Comparison of ENCODE assay signal across 8 cellular contexts in the genomic region with DNA sequence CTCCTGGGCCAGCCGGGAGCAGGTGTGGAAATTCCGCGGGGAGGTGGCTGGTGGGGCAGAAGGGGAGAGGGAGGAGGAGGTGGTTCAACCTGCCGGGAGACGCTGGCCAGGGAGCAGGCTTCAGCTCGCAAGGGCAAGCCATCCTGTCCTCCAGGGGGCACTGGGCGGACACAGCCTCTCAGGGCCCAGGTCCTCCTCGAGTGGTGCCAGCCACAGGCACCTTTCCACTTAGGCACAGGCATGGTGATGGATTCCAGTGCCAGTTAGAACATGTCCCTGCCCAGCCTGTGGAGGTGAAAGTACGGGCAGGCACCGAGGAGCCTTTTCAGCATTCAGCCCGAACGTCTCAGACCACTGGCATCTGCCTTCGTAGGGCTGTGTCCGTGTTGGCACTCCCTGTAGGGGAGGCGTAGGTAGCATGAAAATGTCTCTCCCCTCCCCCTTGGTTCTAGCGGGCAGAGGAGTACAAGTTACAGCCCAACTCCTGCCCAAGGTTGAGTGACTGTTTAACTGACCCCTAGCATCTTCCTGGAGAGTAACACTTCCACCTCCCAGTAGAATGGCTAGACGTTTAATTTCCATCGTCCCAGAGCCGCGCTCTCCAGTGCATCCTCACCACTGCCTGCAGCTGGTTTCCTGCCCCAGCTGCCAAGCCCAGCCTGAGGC. TPM values are rescaled to one million over a fixed set of nuclear protein-coding genes. Genes with fewer than 3 reads are reported as not detected.
A peak's percentile ranks its signal among the peaks of the same experiment; 100 is the strongest.
DNase-seq lines count a peak whose midpoint lies in the region; ATAC-seq and TF ChIP-seq lines count a peak whose summit lies in the region.

No MANE protein-coding gene starts in this region.

- peaks cover 18% of the 10 kb centered on the region for H3K4me1 Mint-ChIP-seq in memory B cell

- POLR2A ChIA-PET in PC-9 (lab: Charles Lee; ENCODE audit: unreplicated experiment), result interaction anchor here (0.7 kb wide), 1 partner anchor 33 kb away, joined by 4 read pairs; no protein-coding TSS in a partner anchor

- intact Hi-C loops in PC-9 (cut with micrococcal nuclease; ENCODE audit: unreplicated experiment), result no loop called here
- intact Hi-C loops in thyroid gland (cut with DNase I), result no loop called here

- H3K27ac Mint-ChIP-seq in memory B cell, result no peak overlapping the region

- H4K20me1 ChIP-seq in PC-9 (ENCODE audit: insufficient read depth), result no peaks in the 10 kb centered on the region; the same call in none of the 2 replicates

- H3K9me2 ChIP-seq in PC-9 (ENCODE audit: insufficient read depth), result no peaks in the 10 kb centered on the region

- peak overlapping the region; percentile 59 for H3K4me3 Mint-ChIP-seq in memory B cell

- H3K27ac ChIP-seq in PC-9 (no peak overlapping the region), duodenal mucosa (ENCODE audit: low read depth, low read length) (peak overlapping the region; percentile 65), thyroid gland (peak overlapping the region in 2 of 3 donors; percentile 56 to 74)

- TF ChIP-seq POLR2A in thyroid gland (IDR thresholded peaks at IDR 0.05), result no peak

- H3K27me3 ChIP-seq in PC-9 (ENCODE audit: insufficient read depth, low read depth) (no peaks in the 10 kb centered on the region), duodenal mucosa (ENCODE audit: control insufficient read depth in 1 of 2, insufficient read depth in 2 of 2, low read length in 2 of 2) (peaks cover 0 to 13% of the 10 kb centered on the region in 2 donors), thyroid gland (no peaks in the 10 kb centered on the region)

- H3K79me2 ChIP-seq in PC-9 (ENCODE audit: low read depth), result no peaks in the 10 kb centered on the region

- in situ Hi-C loops in GM13977 (cut with MboI; ENCODE audit: low pct_unique_long_range_greater_than_20kb, low sequenced_read_pairs, unreplicated experiment), result no loop called here

- CTCF ChIA-PET in PC-9 (lab: Charles Lee), result interaction anchor here (1.8 kb wide), 1 partner anchor 13 kb away, joined by 6 read pairs; no protein-coding TSS in a partner anchor

- peak; percentile 76 for DNase-seq in AG20443 (ENCODE audit: low spot score)
- no peak for DNase-seq in GM13977 (ENCODE audit: low spot score)
- DNase-seq in PC-9, result peak in 1 of 2 experiments; percentile 81
- DNase-seq in memory B cell (ENCODE audit: low spot score in 2 of 2), result peak in 1 of 2 donors; percentile 43
- peak; percentile 82 to 86 for DNase-seq in thyroid gland

- H3K4me1 ChIP-seq in PC-9 (replicated peaks; ENCODE audit: insufficient read depth) (no peaks in the 10 kb centered on the region), duodenal mucosa (ENCODE audit: control insufficient read depth in 1 of 2, insufficient read depth in 2 of 2, low read length in 2 of 2) (peaks cover 9 to 18% of the 10 kb centered on the region in 2 donors), thyroid gland (peaks cover 14 to 30% of the 10 kb centered on the region in 2 donors)

- ATAC-seq in memory B cell (ENCODE audit: low read depth) (peak; percentile 22), GM18870 (IDR thresholded peaks at IDR 0.05; ENCODE audit: unreplicated experiment) (no peak), HG02973 (IDR thresholded peaks at IDR 0.05; ENCODE audit: unreplicated experiment) (no peak)

- BruUV-seq in PC-9 (replicated peaks; lab: Mats Ljungman, UMichigan), result TSS peak; percentile 12

- peak overlapping the region; percentile 60; the same call in 1 of the 2 replicates for H3K4me3 ChIP-seq in PC-9
- H3K4me3 ChIP-seq in duodenal mucosa (ENCODE audit: low read depth in 1 of 2, low read length in 2 of 2), result peak overlapping the region; percentile 55 to 66
- peak overlapping the region in 1 of 3 donors; percentile 57 for H3K4me3 ChIP-seq in thyroid gland (replicated peaks in 1 of 3)

- H3K9me3 ChIP-seq in PC-9 (ENCODE audit: insufficient read depth, low read depth), result no peaks in the 10 kb centered on the region
- no peaks in the 10 kb centered on the region for H3K9me3 ChIP-seq in duodenal mucosa (ENCODE audit: control insufficient read depth in 1 of 2, low read length in 2 of 2)
- no peaks in the 10 kb centered on the region for H3K9me3 ChIP-seq in thyroid gland

- H3K36me3 ChIP-seq in PC-9 (ENCODE audit: low read depth) (no peaks in the 10 kb centered on the region), duodenal mucosa (ENCODE audit: control insufficient read depth in 1 of 2, insufficient read depth in 2 of 2, low read length in 2 of 2) (no peaks in the 10 kb centered on the region), thyroid gland (no peaks in the 10 kb centered on the region)

- H3F3A ChIP-seq in PC-9 (ENCODE audit: insufficient read depth, low read depth), result peaks cover 16% of the 10 kb centered on the region; the same call in 1 of the 2 replicates

- H3K9me3 Mint-ChIP-seq in memory B cell, result no peaks in the 10 kb centered on the region

- WGBS in thyroid gland, 2 donors, result 41 to 42% methylated on average over 15 of the region's 20 CpGs

- peak overlapping the region; percentile 74; the same call in 1 of the 2 replicates for H2AFZ ChIP-seq in PC-9

- H3K9ac ChIP-seq in duodenal mucosa (ENCODE audit: low read depth in 1 of 2, low read length in 2 of 2), result peak overlapping the region; percentile 36 to 47

- TF ChIP-seq CTCF in GM13977 (IDR thresholded peaks at IDR 0.05; ENCODE audit: extremely low read depth, insufficient read depth, missing control alignments), result peak; percentile 23
- TF ChIP-seq CTCF in PC-9 (conservative IDR thresholded peaks at IDR 0.05), result peak; percentile 52; the same call in 1 of the 2 replicates
- peak in 4 of 6 experiments; percentile 52 to 60 (median 56) for TF ChIP-seq CTCF in thyroid gland (IDR thresholded peaks at IDR 0.05)

- H3K36me3 Mint-ChIP-seq in memory B cell, result no peaks in the 10 kb centered on the region

- H3K4me2 ChIP-seq in PC-9, result peak overlapping the region; percentile 94

- peaks cover 17% of the 10 kb centered on the region for H3K27me3 Mint-ChIP-seq in memory B cell

RNA-seq across cellular contexts. Expression of gene DAB2IP, which starts 48.9 kb away (rescaled TPM):
- total RNA-seq in PC-9 (2021) (46.7 and 59.9 TPM in 2 replicates), thyroid gland (10 to 100 TPM; 26.0 to 48.5 (median 38.2) TPM)
